Comparison of ENCODE assay signal across 9 cellular contexts in genomic region chr22:29478326-29479276, GRCh38. TPM values are rescaled to one million over a fixed set of nuclear protein-coding genes. Genes with fewer than 3 reads are reported as not detected.
DNase-seq lines count a peak whose midpoint lies in the region; ATAC-seq, FAIRE-seq and TF ChIP-seq lines count a peak whose summit lies in the region.
"Had no signal": no experiment of that assay in that cellular context is flagged by ENCODE, and none has a peak within 500 bp of the region (broad histone marks: within the 10 kb centered on the region; RNA-seq: fewer than 3 reads in every experiment).

No MANE protein-coding gene starts in this region.

- no peak overlapping the region for H3K4me3 ChIP-seq in GM12878
- H3K4me3 ChIP-seq in effector memory CD4-positive, alpha-beta T cell (ENCODE audit: insufficient read depth, low read depth, low read length, poor library complexity, severe bottlenecking), result no peak overlapping the region

- H3K79me2 ChIP-seq in GM12878 (ENCODE audit: control insufficient read depth, insufficient read depth, low read length), result no peaks in the 10 kb centered on the region

- no peak overlapping the region for H2AFZ ChIP-seq in GM12878 (ENCODE audit: control insufficient read depth, low read depth, low read length)

- TF ChIP-seq CTCF in GM12878 (IDR thresholded peaks at IDR 0.05 in 2 of 3, conservative IDR thresholded peaks at IDR 0.05 in 1 of 3; ENCODE audit: control insufficient read depth in 2 of 3, extremely low read depth in 1 of 3, insufficient read depth in 1 of 3, low read depth in 3 of 3, low read length in 3 of 3) (no peak), nephron (IDR thresholded peaks at IDR 0.05; ENCODE audit: unreplicated experiment in 3 of 3) (no peak)

- intact Hi-C loops in GM12878 (cut with micrococcal nuclease; ENCODE audit: unreplicated experiment), result no loop called here

- H4K20me1 ChIP-seq in GM12878 (ENCODE audit: control insufficient read depth, insufficient read depth), result no peaks in the 10 kb centered on the region

- H3K9me3 ChIP-seq in GM12878 (replicated peaks; ENCODE audit: control insufficient read depth, insufficient read depth, low read length), result no peaks in the 10 kb centered on the region; the same call in 2 of the 3 replicates
- no peaks in the 10 kb centered on the region for H3K9me3 ChIP-seq in effector memory CD4-positive, alpha-beta T cell (ENCODE audit: control insufficient read depth, low read length)

- no peak for FAIRE-seq in GM12878 (lab: Jason Lieb, UNC)

- SMC1A ChIA-PET in GM12878 (lab: Charles Lee; ENCODE audit: uncharacterized antibody, unreplicated experiment), result no interaction called here

- no peak overlapping the region for H3K9ac ChIP-seq in GM12878 (ENCODE audit: control insufficient read depth, insufficient read depth, low read length)

- H3K27ac ChIP-seq in GM12878 (ENCODE audit: control insufficient read depth, insufficient read depth), result no peak overlapping the region
- H3K27ac ChIP-seq in effector memory CD4-positive, alpha-beta T cell (ENCODE audit: insufficient read depth, low read length, poor library complexity, severe bottlenecking), result no peak overlapping the region

- TF ChIP-seq RAD21 in GM12878 (IDR thresholded peaks at IDR 0.05; ENCODE audit: insufficient read depth, low read depth, low read length), result no peak

- H3K36me3 ChIP-seq in GM12878 (ENCODE audit: control insufficient read depth in 2 of 2, insufficient read depth in 2 of 2, low read length in 1 of 2), result no peaks in the 10 kb centered on the region
- H3K36me3 ChIP-seq in effector memory CD4-positive, alpha-beta T cell (ENCODE audit: control insufficient read depth, insufficient read depth, low read length), result no peaks in the 10 kb centered on the region

- H3K4me1 Mint-ChIP-seq in nephron, result peaks cover 26% of the 10 kb centered on the region

- peak; percentile 29; the same call in 1 of the 3 replicates for ATAC-seq in GM12878
- no peak for ATAC-seq in GM21786 (IDR thresholded peaks at IDR 0.05; ENCODE audit: unreplicated experiment)
- ATAC-seq in GM18520 (IDR thresholded peaks at IDR 0.05; ENCODE audit: unreplicated experiment), result no peak

- no peak for TF ChIP-seq POLR2A in GM12878 (IDR thresholded peaks at IDR 0.05; ENCODE audit: low read depth, low read length)

- H3K27me3 ChIP-seq in GM12878 (replicated peaks in 1 of 2; ENCODE audit: control insufficient read depth in 2 of 2, insufficient read depth in 2 of 2, low read length in 1 of 2), result peaks cover 0 to 3% of the 10 kb centered on the region in 2 experiments; a peak in 3 of 4 replicates
- peaks cover 12% of the 10 kb centered on the region for H3K27me3 ChIP-seq in effector memory CD4-positive, alpha-beta T cell (replicated peaks; ENCODE audit: control insufficient read depth, insufficient read depth, low read length, poor library complexity, severe bottlenecking)

- TF ChIP-seq EP300 in GM12878 (IDR thresholded peaks at IDR 0.05; ENCODE audit: borderline replicate concordance in 1 of 2, control insufficient read depth in 1 of 2, low read depth in 2 of 2, low read length in 2 of 2), result no peak

- in situ Hi-C loops in GM12878 (cut with MboI), result no loop called here

- CTCF ChIA-PET in GM12878 (lab: Yijun Ruan, JAX), result no interaction called here

- H3K27ac Mint-ChIP-seq in nephron, result no peak overlapping the region

- H3K9me3 Mint-ChIP-seq in nephron, result no peaks in the 10 kb centered on the region

- DNase-seq in ELF-1 (ENCODE audit: low read depth, low spot score), result peak; percentile 56
- peak; percentile 25 for DNase-seq in NCI-H1694 treated with DMSO at 0.1 percent for 48 hours (lab: John Stamatoyannopoulos, UW)
- DNase-seq in GM12878 (ENCODE audit: low read depth, low spot score), result no peak
- no peak for DNase-seq in SHP77 (lab: John Stamatoyannopoulos, UW)
- DNase-seq in effector memory CD4-positive, alpha-beta T cell, result no peak

- peaks cover 8% of the 10 kb centered on the region; the same call in 1 of the 2 replicates for H3K4me1 ChIP-seq in GM12878 (ENCODE audit: control insufficient read depth, insufficient read depth, low read length)
- H3K4me1 ChIP-seq in effector memory CD4-positive, alpha-beta T cell (ENCODE audit: control insufficient read depth, insufficient read depth, low read length, poor library complexity, severe bottlenecking), result peaks cover 4% of the 10 kb centered on the region

- 10% methylated on average over 21 of the region's 21 CpGs for WGBS in GM12878 (ENCODE audit: insufficient coverage, insufficient replicate concordance, low lambda C conversion rate, missing lambda C conversion rate)

- peaks cover 63% of the 10 kb centered on the region for H3K27me3 Mint-ChIP-seq in nephron (ENCODE audit: low read depth)

- POLR2A ChIA-PET in GM12878 (lab: Charles Lee), result no interaction called here

- H3K4me2 ChIP-seq in GM12878 (ENCODE audit: control insufficient read depth, insufficient read depth), result no peak overlapping the region

- peak overlapping the region; percentile 59 to 79 (median 67) for H3K4me3 Mint-ChIP-seq in nephron

- BruUV-seq in GM12878 (replicated peaks; lab: Mats Ljungman, UMichigan), result no TSS peak

- no peaks in the 10 kb centered on the region for H3K36me3 Mint-ChIP-seq in nephron (ENCODE audit: low read depth)

- RAD21 ChIA-PET in GM12878 (lab: Charles Lee; ENCODE audit: unreplicated experiment), result no interaction called here

TF ChIP-seq in GM12878, 131 proteins besides CTCF, POLR2A, EP300 and RAD21:
- no peak for TF ChIP-seq POU2F2 (IDR thresholded peaks at IDR 0.05; ENCODE audit: borderline replicate concordance, low read depth, low read length)
- TF ChIP-seq REST (IDR thresholded peaks at IDR 0.05; ENCODE audit: low read depth, low read length), result peak; percentile 89

RNA-seq across cellular contexts. Expression of gene NEFH, which starts 1.4 kb away (rescaled TPM):
- 0.12 TPM in 1 of 2 replicates, not detected in the other for total RNA-seq in GM12878 (2013; cell fraction: nucleolus; rRNA removed)
- total RNA-seq in GM12878 (2014; rRNA removed) (0.06 TPM in 1 of 2 replicates, not detected in the other), GM12878 (2014; rRNA removed; fragmentation: Illumina TruSeq; extraction: Trizol) (0.09 and 0.14 TPM in 2 replicates), GM12878 (2021) (0.11 and 0.13 TPM in 2 replicates)
- polyA plus RNA-seq in GM12878 (2011; ENCODE audit: low read depth), result 0.80 TPM
- polyA plus RNA-seq in GM12878 (2011; rRNA removed) (0.07 and 0.10 TPM in 2 replicates), GM12878 (2014; fragmentation: Illumina TruSeq; extraction: Trizol) (0.25 and 0.40 TPM in 2 replicates), GM12878 (2014; fragmentation: Nextera tagmentation; extraction: Ambion mirVana) (under 1 TPM; 0.02 to 0.03 TPM), GM12878 (2014; rRNA removed) (0.05 and 0.23 TPM in 2 replicates), GM12878 (2016; fragmentation: Nextera tagmentation; extraction: Ambion mirVana) (under 1 TPM; 0.09 to 0.16 TPM)
- 0.03 and 0.05 TPM in 2 replicates for polyA plus RNA-seq in GM12878 (2011; cell fraction: cytosol; rRNA removed)
- polyA plus RNA-seq in GM12878 (2011; cell fraction: nucleus; rRNA removed), result 0.03 and 0.06 TPM in 2 replicates
- polyA plus RNA-seq in GM12878 (2012), result 0.95 and 1.0 TPM in 2 replicates
- not detected in 2 replicates for polyA minus RNA-seq in GM12878 (2011; rRNA and poly(A)+ RNA removed)
- not detected in 2 replicates for polyA minus RNA-seq in GM12878 (2011; cell fraction: cytosol; rRNA and poly(A)+ RNA removed)
- polyA minus RNA-seq in GM12878 (2011; cell fraction: nucleus; rRNA and poly(A)+ RNA removed), result 0.12 TPM in 1 of 2 replicates, not detected in the other

RNA-seq across cellular contexts. Expression of gene RFPL1, which starts 40.2 kb away (rescaled TPM):
- not detected in 2 replicates for total RNA-seq in GM12878 (2013; cell fraction: nucleolus; rRNA removed)
- total RNA-seq in GM12878 (2014; rRNA removed), result not detected in 2 replicates
- total RNA-seq in GM12878 (2014; rRNA removed; fragmentation: Illumina TruSeq; extraction: Trizol), result not detected in 2 replicates
- not detected in 2 replicates for total RNA-seq in GM12878 (2021)
- polyA plus RNA-seq in GM12878 (2011; ENCODE audit: low read depth), result not detected
- polyA plus RNA-seq in GM12878 (2011; rRNA removed), result not detected in 2 replicates
- not detected in 2 replicates for polyA plus RNA-seq in GM12878 (2011; cell fraction: cytosol; rRNA removed)
- not detected in 2 replicates for polyA plus RNA-seq in GM12878 (2011; cell fraction: nucleus; rRNA removed)
- polyA plus RNA-seq in GM12878 (2012), result 0.09 TPM in 1 of 2 replicates, not detected in the other
- not detected in 2 replicates for polyA plus RNA-seq in GM12878 (2014; fragmentation: Illumina TruSeq; extraction: Trizol)
- polyA plus RNA-seq in GM12878 (2014; fragmentation: Nextera tagmentation; extraction: Ambion mirVana), result under 1 TPM in 1 of 2 experiments, not detected in 1; 0.13 TPM
- not detected in 2 replicates for polyA plus RNA-seq in GM12878 (2014; rRNA removed)
- polyA plus RNA-seq in GM12878 (2016; fragmentation: Nextera tagmentation; extraction: Ambion mirVana), result not detected
- not detected in 2 replicates for polyA minus RNA-seq in GM12878 (2011; rRNA and poly(A)+ RNA removed)
- polyA minus RNA-seq in GM12878 (2011; cell fraction: cytosol; rRNA and poly(A)+ RNA removed), result not detected in 2 replicates
- not detected in 2 replicates for polyA minus RNA-seq in GM12878 (2011; cell fraction: nucleus; rRNA and poly(A)+ RNA removed)
- total RNA-seq: LHCN-M2 had no signal

Comparison
In these comparisons a context has a peak if more than half of its experiments do, and no peak if none do; other contexts are left out.
1. DNase-seq: peak in ELF-1 (single experiment) and NCI-H1694 treated with DMSO at 0.1 percent for 48 hours (single experiment); none in GM12878 (single experiment), SHP77 (0 of 2) and effector memory CD4-positive, alpha-beta T cell (0 of 3).